In the genomic region with DNA sequence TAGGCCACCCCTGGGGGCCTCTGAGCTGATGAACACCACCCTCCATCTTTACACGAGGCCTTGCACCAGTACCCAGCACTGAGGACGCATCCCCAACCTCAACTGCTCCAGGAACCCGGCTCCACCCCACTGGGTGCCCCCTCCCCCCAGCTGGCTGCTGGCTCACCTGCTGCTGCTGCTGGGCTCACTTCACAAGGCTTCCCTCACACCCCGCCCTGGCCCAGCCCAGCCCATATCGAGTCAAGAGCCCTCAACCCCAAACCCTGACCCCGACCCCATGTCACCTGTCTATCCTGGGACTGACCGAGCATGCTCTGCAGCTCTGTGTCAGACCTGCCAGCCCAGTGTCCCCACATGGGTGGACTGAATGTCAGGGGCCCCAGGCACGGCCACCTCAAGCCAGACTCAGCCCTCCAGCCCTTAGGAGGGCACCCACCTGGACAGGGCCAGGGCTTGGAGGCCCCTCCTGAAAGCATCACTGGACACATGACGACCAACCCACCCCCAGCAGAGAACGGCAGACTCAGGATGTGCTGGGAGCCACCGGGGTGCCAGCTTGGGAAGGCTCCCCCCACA, we compare ENCODE assay signal across 16 cellular contexts. TPM values are rescaled to one million over a fixed set of nuclear protein-coding genes. Genes with fewer than 3 reads are reported as not detected.
DNase-seq lines count a peak whose midpoint lies in the region; ATAC-seq and TF ChIP-seq lines count a peak whose summit lies in the region.
"Had no signal": no experiment of that assay in that cellular context is flagged by ENCODE, and none has a peak within 500 bp of the region (broad histone marks: within the 10 kb centered on the region; RNA-seq: fewer than 3 reads in every experiment).

No MANE protein-coding gene starts in this region.

- peaks cover 9% of the 10 kb centered on the region for H3K27me3 Mint-ChIP-seq in neural progenitor cell (ENCODE audit: insufficient read depth, low read depth)
- H3K27me3 Mint-ChIP-seq: CD4-positive, CD25-positive, alpha-beta regulatory T cell had no signal

- H3K36me3 Mint-ChIP-seq in neural progenitor cell: no peaks in the 10 kb centered on the region
- H3K36me3 Mint-ChIP-seq: CD4-positive, CD25-positive, alpha-beta regulatory T cell had no signal

- H3K4me1 ChIP-seq in left ventricle myocardium inferior: no peaks in the 10 kb centered on the region
- H3K4me1 ChIP-seq in BE2C: no peaks in the 10 kb centered on the region
- peaks cover 28% of the 10 kb centered on the region for H3K4me1 ChIP-seq in neural progenitor cell

- DNase-seq in Right ventricle myocardium inferior (ENCODE audit: missing footprints) (peak; percentile 37), left ventricle myocardium inferior (no peak), BE2C (peak; percentile 9), NCI-H510A treated with DMSO at 0.1 percent for 48 hours (lab: John Stamatoyannopoulos, UW) (peak; percentile 31), neural progenitor cell (ENCODE audit: low spot score) (no peak), NCI-H2171 treated with DMSO at 0.1 percent for 48 hours (lab: John Stamatoyannopoulos, UW) (no peak), NOMO-1 treated with dmso at 0.1 percent for 144 hours (lab: John Stamatoyannopoulos, UW; ENCODE audit: unreplicated experiment) (no peak)
- DNase-seq: 8988T; AML-193; CD4-positive, CD25-positive, alpha-beta regulatory T cell; DMS53; GF-D8; HCEC 1CT had no signal

- ATAC-seq in Right ventricle myocardium inferior (no peak), HG03520 (IDR thresholded peaks at IDR 0.05; ENCODE audit: unreplicated experiment) (no peak)

- intact Hi-C loops in Right ventricle myocardium inferior (cut with DNase I): no loop called here
- intact Hi-C loops in left ventricle myocardium inferior (cut with micrococcal nuclease): no loop called here

- no peaks in the 10 kb centered on the region for H3K9me3 Mint-ChIP-seq in neural progenitor cell
- H3K9me3 Mint-ChIP-seq: CD4-positive, CD25-positive, alpha-beta regulatory T cell had no signal

- H4K20me1 ChIP-seq in neural progenitor cell (ENCODE audit: low read depth): peaks cover 12% of the 10 kb centered on the region

- H3K27ac ChIP-seq in left ventricle myocardium inferior (replicated peaks) (no peak overlapping the region), neural progenitor cell (no peak overlapping the region)
- H3K27ac ChIP-seq: BLaER1 treated with 17β-estradiol and CSF1 and Interleukin-3, amounts not matched to agents 10 nM and 100 nM; HL-60 had no signal

- H3K9ac ChIP-seq in neural progenitor cell: no peak overlapping the region
- H3K9ac ChIP-seq: BLaER1 treated with 17β-estradiol and CSF1 and Interleukin-3, amounts not matched to agents 10 nM and 100 nM had no signal

- peaks cover 6% of the 10 kb centered on the region for H3K36me3 ChIP-seq in left ventricle myocardium inferior
- no peaks in the 10 kb centered on the region for H3K36me3 ChIP-seq in BE2C
- no peaks in the 10 kb centered on the region for H3K36me3 ChIP-seq in neural progenitor cell
- H3K36me3 ChIP-seq: BLaER1 treated with 17β-estradiol and CSF1 and Interleukin-3, amounts not matched to agents 10 nM and 100 nM had no signal

- H3K4me3 ChIP-seq in left ventricle myocardium inferior (no peak overlapping the region), BE2C (ENCODE audit: low read depth, low read length) (no peak overlapping the region), neural progenitor cell (no peak overlapping the region)
- H3K4me3 ChIP-seq: BLaER1 treated with 17β-estradiol and CSF1 and Interleukin-3, amounts not matched to agents 10 nM and 100 nM had no signal

- no peaks in the 10 kb centered on the region for H3K27me3 ChIP-seq in left ventricle myocardium inferior (ENCODE audit: low read depth)
- no peaks in the 10 kb centered on the region for H3K27me3 ChIP-seq in BE2C
- H3K27me3 ChIP-seq in neural progenitor cell: no peaks in the 10 kb centered on the region
- H3K27me3 ChIP-seq: BLaER1 treated with 17β-estradiol and CSF1 and Interleukin-3, amounts not matched to agents 10 nM and 100 nM had no signal

- no peak overlapping the region for H2AFZ ChIP-seq in neural progenitor cell (replicated peaks)

- H3K9me3 ChIP-seq in left ventricle myocardium inferior (replicated peaks) (no peaks in the 10 kb centered on the region), BE2C (no peaks in the 10 kb centered on the region), neural progenitor cell (ENCODE audit: low read depth) (no peaks in the 10 kb centered on the region)
- H3K9me3 ChIP-seq: BLaER1 treated with 17β-estradiol and CSF1 and Interleukin-3, amounts not matched to agents 10 nM and 100 nM had no signal

- peak overlapping the region; percentile 21 for H3K27ac Mint-ChIP-seq in neural progenitor cell

- H3K79me2 ChIP-seq in neural progenitor cell (ENCODE audit: low read depth): no peaks in the 10 kb centered on the region

- peaks cover 17% of the 10 kb centered on the region for H3F3A ChIP-seq in neural progenitor cell (ENCODE audit: low read depth)

- peaks cover 19% of the 10 kb centered on the region for H3K4me1 Mint-ChIP-seq in neural progenitor cell
- H3K4me1 Mint-ChIP-seq: CD4-positive, CD25-positive, alpha-beta regulatory T cell had no signal

- no peak overlapping the region for H3K4me2 ChIP-seq in neural progenitor cell
- H3K4me2 ChIP-seq: BLaER1 treated with 17β-estradiol and CSF1 and Interleukin-3, amounts not matched to agents 10 nM and 100 nM had no signal

- H3K4me3 Mint-ChIP-seq in neural progenitor cell: peak overlapping the region; percentile 33
- H3K4me3 Mint-ChIP-seq: CD4-positive, CD25-positive, alpha-beta regulatory T cell had no signal

- TF ChIP-seq CTCF in left ventricle myocardium inferior (IDR thresholded peaks at IDR 0.05; ENCODE audit: borderline replicate concordance): no peak
- no peak for TF ChIP-seq CTCF in BE2C (IDR thresholded peaks at IDR 0.05; ENCODE audit: low read depth, low read length)
- TF ChIP-seq CTCF in neural progenitor cell (IDR thresholded peaks at IDR 0.05): no peak

RNA-seq across cellular contexts. Expression of a gene that starts 21.4 kb away (rescaled TPM):
- total RNA-seq in Right ventricle myocardium inferior: 0.73 TPM
- 4.8 TPM for total RNA-seq in left ventricle myocardium inferior
- not detected for polyA plus RNA-seq in BE2C (2012; ENCODE audit: insufficient read depth, insufficient read length, low read depth)
- 1.4 and 2.7 TPM in 2 replicates for total RNA-seq in neural progenitor cell (ENCODE audit: low replicate concordance)
- polyA plus RNA-seq: CD4-positive, CD25-positive, alpha-beta regulatory T cell had no signal

Comparison
In these comparisons a context has a peak if more than half of its experiments do, and no peak if none do; other contexts are left out.
1. DNase-seq: peak in Right ventricle myocardium inferior (single experiment), BE2C (single experiment) and NCI-H510A treated with DMSO at 0.1 percent for 48 hours (single experiment); none in left ventricle myocardium inferior (single experiment), neural progenitor cell (single experiment), NCI-H2171 treated with DMSO at 0.1 percent for 48 hours (single experiment) and NOMO-1 treated with dmso at 0.1 percent for 144 hours (single experiment).